33 cellular contexts compared by ENCODE assay signal in genomic region chr1:111414756-111415155, GRCh38.
"Had no signal": no experiment of that assay in that cellular context is flagged by ENCODE, and none has a peak within 500 bp of the region (broad histone marks: within the 10 kb centered on the region; RNA-seq: fewer than 3 reads in every experiment).

No MANE protein-coding gene starts in this region.

- H3K36me3 ChIP-seq: adrenal gland, brain microvascular endothelial cell, breast epithelium, cardiac muscle cell had no signal

- H3K4me3 ChIP-seq: adrenal gland, ascending aorta, body of pancreas, breast epithelium, cardiac muscle cell had no signal

- H3K27ac ChIP-seq: adrenal gland, ascending aorta, body of pancreas, brain microvascular endothelial cell, breast epithelium, cardiac muscle cell had no signal

- H3K27me3 ChIP-seq: adrenal gland, ascending aorta, body of pancreas, brain microvascular endothelial cell, breast epithelium, cardiac muscle cell had no signal

- DNase-seq: activated effector memory CD4-positive, alpha-beta T cell treated with anti-CD3 and anti-CD28 coated beads, Interleukin-2, amount 50 U/mL, for 16 hours; activated effector memory CD4-positive, alpha-beta T cell treated with Interleukin-2 at 50 U/mL for 16 hours; activated gamma-delta T cell; activated gamma-delta T cell treated with Interleukin-2 at 50 U/mL for 16 hours; activated naive CD4-positive, alpha-beta T cell; activated naive CD4-positive, alpha-beta T cell treated with anti-CD3 and anti-CD28 coated beads for 36 hours; activated naive CD4-positive, alpha-beta T cell treated with anti-CD3 and anti-CD28 coated beads, Interleukin-2, amount 10 ng/mL, durations not matched to agents 7 days and 5 days; activated naive CD4-positive, alpha-beta T cell treated with anti-CD3 and anti-CD28 coated beads, Interleukin-2, amount 50 U/mL, for 16 hours; activated naive CD4-positive, alpha-beta T cell treated with Interleukin-2 at 50 U/mL for 16 hours; activated naive CD8-positive, alpha-beta T cell treated with anti-CD3 and anti-CD28 coated beads for 36 hours; activated naive CD8-positive, alpha-beta T cell treated with anti-CD3 and anti-CD28 coated beads, Interleukin-2, amount 10 ng/mL, durations not matched to agents 7 days and 5 days; activated naive CD8-positive, alpha-beta T cell treated with anti-CD3 and anti-CD28 coated beads, Interleukin-2, amount 50 U/mL, for 24 hours; activated T-cell treated with anti-CD3 and anti-CD28 coated beads, Interleukin-2, amount 50 U/mL, for 1 hour; activated T-cell treated with anti-CD3 and anti-CD28 coated beads, Interleukin-2, amount 50 U/mL, for 24 hours; activated T-cell treated with anti-CD3 and anti-CD28 coated beads, Interleukin-2, amount 50 U/mL, for 4 hours; activated T-cell treated with anti-CD3 and anti-CD28 coated beads, Interleukin-2, amount 50 U/mL, for 48 hours; activated T-cell treated with anti-CD3 and anti-CD28 coated beads, Interleukin-2, amount 50 U/mL, for 72 hours; adrenal gland; amniotic stem cell; amygdala; anterior cingulate cortex; aorta; body of pancreas; brain microvascular endothelial cell; caudate nucleus; central memory CD4-positive, alpha-beta T cell; cerebellar nuclear complex had no signal

- H3K4me1 ChIP-seq: adrenal gland, ascending aorta, breast epithelium had no signal

- H3K9me3 ChIP-seq: adrenal gland, ascending aorta, body of pancreas, breast epithelium had no signal

- FAIRE-seq: astrocyte had no signal

- ATAC-seq: activated naive CD4-positive, alpha-beta T cell treated with anti-CD3 and anti-CD28 coated beads, Interleukin-2, amount 50 U/mL, for 72 hours; activated naive CD8-positive, alpha-beta T cell treated with anti-CD3 and anti-CD28 coated beads, Interleukin-2, amount 50 U/mL, for 24 hours; activated T-cell treated with anti-CD3 and anti-CD28 coated beads, Interleukin-2, amount 50 U/mL, for 4 hours; activated T-cell treated with anti-CD3 and anti-CD28 coated beads, Interleukin-2, amount 50 U/mL, for 72 hours; activated T-helper 17 cell treated with anti-CD3 and anti-CD28 coated beads, Interleukin-2, amount 50 U/mL, for 72 hours; body of pancreas had no signal
